In genomic region chr17:61495161-61495857, GRCh38 we compare ENCODE assay signal across 11 cellular contexts. TPM values are rescaled to one million over a fixed set of nuclear protein-coding genes. Genes with fewer than 3 reads are reported as not detected.
DNase-seq lines count a peak whose midpoint lies in the region; ATAC-seq, FAIRE-seq and TF ChIP-seq lines count a peak whose summit lies in the region.
"Had no signal": no experiment of that assay in that cellular context is flagged by ENCODE, and none has a peak within 500 bp of the region (broad histone marks: within the 10 kb centered on the region; RNA-seq: fewer than 3 reads in every experiment).

No MANE protein-coding gene starts in this region.

- no peaks in the 10 kb centered on the region for H3K9me3 ChIP-seq in CD4-positive, alpha-beta memory T cell (ENCODE audit: control insufficient read depth in 1 of 2, low read length in 2 of 2)
- no peaks in the 10 kb centered on the region for H3K9me3 ChIP-seq in hepatocyte (ENCODE audit: low read depth)

- 64% methylated on average over 23 of the region's 23 CpGs for whole genome bisulfite sequencing in hepatocyte (ENCODE audit: low lambda C conversion rate, missing lambda C conversion rate)

- H3K36me3 Mint-ChIP-seq in CD4-positive, alpha-beta memory T cell = no peaks in the 10 kb centered on the region
- H3K36me3 Mint-ChIP-seq: naive thymus-derived CD8-positive, alpha-beta T cell had no signal

- H3K4me2 ChIP-seq in hepatocyte = peak overlapping the region; percentile 19

- H4K20me1 ChIP-seq in hepatocyte (ENCODE audit: insufficient read depth, poor library complexity, severe bottlenecking) = no peaks in the 10 kb centered on the region

- H3K4me3 Mint-ChIP-seq in CD4-positive, alpha-beta memory T cell = peak overlapping the region in 6 of 8 donors; percentile 48 to 78 (median 63)
- H3K4me3 Mint-ChIP-seq: activated T-cell treated with anti-CD3 and anti-CD28 coated beads, Interleukin-2, amount 50 U/mL, for 24 hours had no signal

- CTCF ChIA-PET in CD4-positive, alpha-beta memory T cell (lab: Charles Lee; ENCODE audit: partially characterized antibody) = interaction anchor here (0.6 kb wide), 1 partner anchor 14 kb away, joined by 3 read pairs; no protein-coding TSS in a partner anchor

- H3K9me2 ChIP-seq in hepatocyte (replicated peaks; ENCODE audit: insufficient read depth) = no peaks in the 10 kb centered on the region

- POLR2A ChIA-PET in CD4-positive, alpha-beta memory T cell (lab: Charles Lee; ENCODE audit: partially characterized antibody) = interaction anchor here (1.9 kb wide), 1 partner anchor 11 kb away, joined by 4 read pairs; no protein-coding TSS in a partner anchor

- H3K27me3 ChIP-seq in CD4-positive, alpha-beta memory T cell (ENCODE audit: insufficient read depth, low read length) = no peaks in the 10 kb centered on the region
- H3K27me3 ChIP-seq in hepatocyte = no peaks in the 10 kb centered on the region

- H3K36me3 ChIP-seq in CD4-positive, alpha-beta memory T cell (ENCODE audit: insufficient read depth, low read length) = no peaks in the 10 kb centered on the region
- H3K36me3 ChIP-seq in hepatocyte (replicated peaks; ENCODE audit: insufficient read depth, low read depth) = no peaks in the 10 kb centered on the region

- H2AFZ ChIP-seq in hepatocyte = no peak overlapping the region

- no peaks in the 10 kb centered on the region for H3K79me2 ChIP-seq in hepatocyte

- no peak for TF ChIP-seq CTCF in hepatocyte (IDR thresholded peaks at IDR 0.05; ENCODE audit: poor library complexity)
- no peak for TF ChIP-seq CTCF in D721Med (IDR thresholded peaks at IDR 0.05; ENCODE audit: insufficient read depth, missing control alignments)

- no peak for FAIRE-seq in D721Med (lab: Jason Lieb, UNC)

- no peak overlapping the region for H3K27ac ChIP-seq in CD4-positive, alpha-beta memory T cell (ENCODE audit: low read depth, low read length)
- peak overlapping the region; percentile 90 for H3K27ac ChIP-seq in hepatocyte

- peak; percentile 54 for ATAC-seq in HG02973 (IDR thresholded peaks at IDR 0.05; ENCODE audit: unreplicated experiment)
- no peak for ATAC-seq in HG03025 (IDR thresholded peaks at IDR 0.05; ENCODE audit: low FRiP score, unreplicated experiment)
- ATAC-seq: naive thymus-derived CD8-positive, alpha-beta T cell had no signal

- H3K4me1 ChIP-seq in CD4-positive, alpha-beta memory T cell (ENCODE audit: insufficient read depth, low read length) = no peaks in the 10 kb centered on the region
- H3K4me1 ChIP-seq in hepatocyte (ENCODE audit: insufficient read depth) = peaks cover 52% of the 10 kb centered on the region

- intact Hi-C loops in CD4-positive, alpha-beta memory T cell (cut with micrococcal nuclease) = no loop called here

- no peak for DNase-seq in CD4-positive, alpha-beta memory T cell
- DNase-seq in UCSD-AML1 (lab: John Stamatoyannopoulos, UW; ENCODE audit: unreplicated experiment) = peak; percentile 52
- DNase-seq in hepatocyte (ENCODE audit: low spot score) = no peak
- DNase-seq in NCI-H774 (lab: John Stamatoyannopoulos, UW) = no peak
- DNase-seq in D721Med (ENCODE audit: insufficient read length, low spot score) = no peak
- no peak for DNase-seq in NCI-H345 treated with DMSO at 0.1 percent for 48 hours (lab: John Stamatoyannopoulos, UW; ENCODE audit: unreplicated experiment)
- DNase-seq: activated T-cell treated with anti-CD3 and anti-CD28 coated beads, Interleukin-2, amount 50 U/mL, for 24 hours; naive thymus-derived CD8-positive, alpha-beta T cell had no signal

- peaks cover 7 to 8% of the 10 kb centered on the region in 2 donors for H3K27me3 Mint-ChIP-seq in CD4-positive, alpha-beta memory T cell

- no peak overlapping the region for H3K27ac Mint-ChIP-seq in CD4-positive, alpha-beta memory T cell
- H3K27ac Mint-ChIP-seq: activated T-cell treated with anti-CD3 and anti-CD28 coated beads, Interleukin-2, amount 50 U/mL, for 24 hours; naive thymus-derived CD8-positive, alpha-beta T cell had no signal

- peaks cover 0 to 4% (median under 1%) of the 10 kb centered on the region in 4 donors for H3K4me1 Mint-ChIP-seq in CD4-positive, alpha-beta memory T cell

- H3K9me3 Mint-ChIP-seq in CD4-positive, alpha-beta memory T cell = no peaks in the 10 kb centered on the region
- H3K9me3 Mint-ChIP-seq: activated T-cell treated with anti-CD3 and anti-CD28 coated beads, Interleukin-2, amount 50 U/mL, for 24 hours had no signal

- H3K4me3 ChIP-seq in CD4-positive, alpha-beta memory T cell (ENCODE audit: low read length in 2 of 2) = no peak overlapping the region
- H3K4me3 ChIP-seq in hepatocyte = no peak overlapping the region

RNA-seq across cellular contexts. Expression of gene TBX4, which starts 43.1 kb away (rescaled TPM):
- total RNA-seq in CD4-positive, alpha-beta memory T cell = not detected
- polyA plus RNA-seq in CD4-positive, alpha-beta memory T cell = not detected
- 15.4 and 36.2 TPM in 2 replicates for total RNA-seq in hepatocyte
- polyA plus RNA-seq in hepatocyte = 11.6 and 13.9 TPM in 2 replicates
- total RNA-seq: epithelial cell of proximal tubule; naive thymus-derived CD8-positive, alpha-beta T cell had no signal
- polyA plus RNA-seq: naive thymus-derived CD8-positive, alpha-beta T cell had no signal

Comparison
In these comparisons a context has a peak if more than half of its experiments do, and no peak if none do; other contexts are left out.
1. RNA of gene TBX4, which starts 43.1 kb away (total RNA-seq): 15.4 to 36.2 TPM in hepatocyte; not detected in CD4-positive, alpha-beta memory T cell; every median in the first group is over 10 times any median in the second.